ENCODE assay signal across 9 cellular contexts in the genomic region with DNA sequence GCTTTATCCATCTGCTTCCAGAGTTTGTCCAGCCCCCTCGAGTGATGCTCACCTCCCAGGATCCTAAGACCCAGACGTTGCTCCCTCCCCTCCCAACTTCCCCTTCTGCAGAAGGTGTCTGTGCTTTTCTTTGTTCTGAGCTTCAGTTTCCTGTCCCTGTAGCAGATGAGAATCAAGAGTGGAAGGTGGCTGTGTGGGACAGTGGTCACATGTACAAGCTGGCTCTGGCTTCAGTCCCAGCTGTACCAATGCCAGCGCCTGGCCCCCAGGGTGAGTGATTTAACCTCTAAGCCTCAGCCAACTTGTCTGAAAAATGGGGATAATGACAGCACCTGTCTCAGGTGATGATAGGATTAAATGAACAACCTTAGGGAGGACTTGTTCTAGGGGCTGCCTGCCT. TPM values are rescaled to one million over a fixed set of nuclear protein-coding genes. Genes with fewer than 3 reads are reported as not detected.
DNase-seq lines count a peak whose midpoint lies in the region; ATAC-seq, FAIRE-seq and TF ChIP-seq lines count a peak whose summit lies in the region.
"Had no signal": no experiment of that assay in that cellular context is flagged by ENCODE, and none has a peak within 500 bp of the region (broad histone marks: within the 10 kb centered on the region; RNA-seq: fewer than 3 reads in every experiment).

No MANE protein-coding gene starts in this region.

- H3K4me1 Mint-ChIP-seq in activated T-cell treated with anti-CD3 and anti-CD28 coated beads, Interleukin-2, amount 50 U/mL, for 72 hours (ENCODE audit: low read depth) = peaks cover 41% of the 10 kb centered on the region
- peaks cover 30% of the 10 kb centered on the region for H3K4me1 Mint-ChIP-seq in activated T-cell treated with anti-CD3 and anti-CD28 coated beads, Interleukin-2, amount 50 U/mL, for 4 hours (ENCODE audit: low read depth)

- no peaks in the 10 kb centered on the region for H3K9me3 Mint-ChIP-seq in activated T-cell treated with anti-CD3 and anti-CD28 coated beads, Interleukin-2, amount 50 U/mL, for 72 hours
- no peaks in the 10 kb centered on the region for H3K9me3 Mint-ChIP-seq in activated T-cell treated with anti-CD3 and anti-CD28 coated beads, Interleukin-2, amount 50 U/mL, for 4 hours

- intact Hi-C loops in PC-3 (cut with micrococcal nuclease) = loop anchor here (1.0 to 2.0 kb wide), 3 partner anchors 20 to 109 kb away; a partner anchor contains a TSS
- intact Hi-C loops in kidney (cut with DNase I) = no loop called here

- POLR2A ChIA-PET in PC-3 (lab: Charles Lee; ENCODE audit: unreplicated experiment) = interaction anchor here (0.7 to 3.3 kb wide), 3 partner anchors 18 to 21 kb away, joined by 3 to 30 read pairs (median 3); a partner anchor contains a TSS

- H3K9me3 ChIP-seq in PC-3 (ENCODE audit: low read length) (no peaks in the 10 kb centered on the region), kidney (ENCODE audit: control insufficient read depth in 1 of 2, low read length in 2 of 2) (no peaks in the 10 kb centered on the region), thymus (ENCODE audit: control insufficient read depth) (no peaks in the 10 kb centered on the region), right atrium auricular region (no peaks in the 10 kb centered on the region)
- H3K9me3 ChIP-seq: neutrophil had no signal

- H3K4me3 Mint-ChIP-seq in activated T-cell treated with anti-CD3 and anti-CD28 coated beads, Interleukin-2, amount 50 U/mL, for 72 hours = peak overlapping the region; percentile 57 to 76
- H3K4me3 Mint-ChIP-seq in activated T-cell treated with anti-CD3 and anti-CD28 coated beads, Interleukin-2, amount 50 U/mL, for 4 hours = no peak overlapping the region

- no peak for ATAC-seq in activated T-cell treated with anti-CD3 and anti-CD28 coated beads, Interleukin-2, amount 50 U/mL, for 72 hours (replicated peaks in 1 of 2)
- ATAC-seq in activated T-cell treated with anti-CD3 and anti-CD28 coated beads, Interleukin-2, amount 50 U/mL, for 4 hours = no peak
- ATAC-seq in PC-3 (no peak), HG02588 (IDR thresholded peaks at IDR 0.05; ENCODE audit: unreplicated experiment) (no peak)

- H3K9me2 ChIP-seq in PC-3 (replicated peaks; ENCODE audit: low read length) = no peaks in the 10 kb centered on the region

- BruUV-seq in PC-3 (replicated peaks; lab: Mats Ljungman, UMichigan) = no TSS peak

- peaks cover 2% of the 10 kb centered on the region in 2 donors for H3K36me3 Mint-ChIP-seq in activated T-cell treated with anti-CD3 and anti-CD28 coated beads, Interleukin-2, amount 50 U/mL, for 72 hours (ENCODE audit: insufficient read depth in 2 of 2)
- H3K36me3 Mint-ChIP-seq in activated T-cell treated with anti-CD3 and anti-CD28 coated beads, Interleukin-2, amount 50 U/mL, for 4 hours (ENCODE audit: insufficient read depth) = peaks cover 10% of the 10 kb centered on the region

- no peak for DNase-seq in activated T-cell treated with anti-CD3 and anti-CD28 coated beads, Interleukin-2, amount 50 U/mL, for 72 hours
- no peak for DNase-seq in activated T-cell treated with anti-CD3 and anti-CD28 coated beads, Interleukin-2, amount 50 U/mL, for 4 hours
- peak; percentile 22 for DNase-seq in PC-3
- DNase-seq in kidney = no peak
- DNase-seq in ACHN = no peak
- DNase-seq in right atrium auricular region (ENCODE audit: low spot score) = no peak

- CTCF ChIA-PET in PC-3 (lab: Charles Lee) = interaction anchor here (0.7 to 3.4 kb wide), 7 partner anchors 9 to 68 kb away, joined by 3 to 60 read pairs (median 5); a partner anchor contains a TSS

- H3K36me3 ChIP-seq in PC-3 (ENCODE audit: low read depth, low read length) = peaks cover 10% of the 10 kb centered on the region
- peaks cover 3 to 5% of the 10 kb centered on the region in 2 donors for H3K36me3 ChIP-seq in kidney (ENCODE audit: control insufficient read depth in 1 of 2, insufficient read depth in 2 of 2, low read length in 2 of 2)
- H3K36me3 ChIP-seq in thymus (ENCODE audit: control insufficient read depth, insufficient read depth) = peaks cover 3% of the 10 kb centered on the region
- peaks cover 21% of the 10 kb centered on the region for H3K36me3 ChIP-seq in right atrium auricular region
- H3K36me3 ChIP-seq: neutrophil had no signal

- H3K4me2 ChIP-seq in PC-3 (ENCODE audit: low read length) = peak overlapping the region; percentile 78

- in situ Hi-C loops in ACHN (cut with HindIII; ENCODE audit: low pct_ligation_motif_present, low pct_unique_long_range_greater_than_20kb, low sequenced_read_pairs) = no loop called here

- FAIRE-seq in kidney (lab: Jason Lieb, UNC) = no peak

- 8% methylated on average over 3 of the region's 3 CpGs for WGBS in thymus

- H3K27ac Mint-ChIP-seq in activated T-cell treated with anti-CD3 and anti-CD28 coated beads, Interleukin-2, amount 50 U/mL, for 72 hours = no peak overlapping the region

- H3K9ac ChIP-seq in PC-3 (ENCODE audit: low read length) (peak overlapping the region; percentile 82), kidney (ENCODE audit: low read length in 2 of 2) (peak overlapping the region; percentile 42 to 81)

- H3F3A ChIP-seq in PC-3 (ENCODE audit: low read length, unreplicated experiment) = peaks cover 7% of the 10 kb centered on the region

- H3K4me1 ChIP-seq in PC-3 (ENCODE audit: insufficient read depth, low read length) (peaks cover 34% of the 10 kb centered on the region), kidney (ENCODE audit: control insufficient read depth in 1 of 2, insufficient read depth in 1 of 2, low read depth in 1 of 2, low read length in 2 of 2) (peaks cover 44 to 67% of the 10 kb centered on the region in 2 donors), thymus (ENCODE audit: control insufficient read depth, insufficient read depth, low read length) (peaks cover 16% of the 10 kb centered on the region), right atrium auricular region (peaks cover 0 to 31% of the 10 kb centered on the region in 2 donors)

- TF ChIP-seq CTCF in PC-3 (conservative IDR thresholded peaks at IDR 0.05; ENCODE audit: low read depth, low read length) (no peak), kidney (IDR thresholded peaks at IDR 0.05; ENCODE audit: borderline replicate concordance, extremely low read depth, insufficient read depth) (no peak), right atrium auricular region (IDR thresholded peaks at IDR 0.05) (no peak)

- H4K20me1 ChIP-seq in PC-3 (ENCODE audit: low read length) = no peaks in the 10 kb centered on the region

- peak overlapping the region; percentile 45; the same call in 1 of the 2 replicates for H2AFZ ChIP-seq in PC-3 (ENCODE audit: low read length)

- peak overlapping the region; percentile 96 for H3K27ac ChIP-seq in PC-3 (ENCODE audit: low read length)
- H3K27ac ChIP-seq in kidney (ENCODE audit: low read depth in 2 of 2, low read length in 2 of 2) = peak overlapping the region; percentile 87 to 97
- H3K27ac ChIP-seq in thymus (ENCODE audit: low read depth) = peak overlapping the region; percentile 56
- H3K27ac ChIP-seq in right atrium auricular region = peak overlapping the region in 1 of 2 donors; percentile 66

- no peaks in the 10 kb centered on the region for H3K27me3 Mint-ChIP-seq in activated T-cell treated with anti-CD3 and anti-CD28 coated beads, Interleukin-2, amount 50 U/mL, for 72 hours (ENCODE audit: low read depth)
- H3K27me3 Mint-ChIP-seq in activated T-cell treated with anti-CD3 and anti-CD28 coated beads, Interleukin-2, amount 50 U/mL, for 4 hours (ENCODE audit: low read depth) = no peaks in the 10 kb centered on the region

- peaks cover 4% of the 10 kb centered on the region; the same call in 1 of the 2 replicates for H3K79me2 ChIP-seq in PC-3 (ENCODE audit: low read length)

- peak overlapping the region; percentile 49; the same call in 1 of the 2 replicates for H3K4me3 ChIP-seq in PC-3 (ENCODE audit: low read length)
- peak overlapping the region in 1 of 2 donors; percentile 43 for H3K4me3 ChIP-seq in kidney (ENCODE audit: low read length in 2 of 2)
- H3K4me3 ChIP-seq in thymus (ENCODE audit: low read length) = peak overlapping the region; percentile 24
- no peak overlapping the region for H3K4me3 ChIP-seq in right atrium auricular region

- H3K27me3 ChIP-seq in PC-3 (ENCODE audit: low read length) (no peaks in the 10 kb centered on the region), thymus (ENCODE audit: control insufficient read depth, insufficient read depth) (no peaks in the 10 kb centered on the region), right atrium auricular region (no peaks in the 10 kb centered on the region)
- H3K27me3 ChIP-seq: neutrophil had no signal

RNA-seq across cellular contexts. Expression of a gene that starts 7.7 kb away (rescaled TPM):
- not detected for total RNA-seq in activated T-cell treated with anti-CD3 and anti-CD28 coated beads, Interleukin-2, amount 50 U/mL, for 72 hours
- under 1 TPM in 2 of 3 donors, not detected in 1; 0.14 to 0.29 TPM for total RNA-seq in activated T-cell treated with anti-CD3 and anti-CD28 coated beads, Interleukin-2, amount 50 U/mL, for 4 hours
- total RNA-seq in PC-3 (2014; rRNA removed) (3.8 and 6.0 TPM in 2 replicates), kidney (105 TPM), right atrium auricular region (1 to 10 TPM; 1.2 to 6.5 TPM)
- polyA plus RNA-seq in kidney (ENCODE audit: insufficient read depth, low read depth, low replicate concordance) (64.5 TPM), thymus (1.9 TPM)

RNA-seq across cellular contexts. Expression of a gene that starts 8.6 kb away (rescaled TPM):
- 10 to 100 TPM; 18.4 to 30.1 TPM for total RNA-seq in activated T-cell treated with anti-CD3 and anti-CD28 coated beads, Interleukin-2, amount 50 U/mL, for 72 hours
- total RNA-seq in activated T-cell treated with anti-CD3 and anti-CD28 coated beads, Interleukin-2, amount 50 U/mL, for 4 hours = 10 to 100 TPM; 82.8 to 83.5 (median 83.2) TPM
- total RNA-seq in PC-3 (2014; rRNA removed) = 49.8 and 57.5 TPM in 2 replicates
- total RNA-seq in kidney = 45.1 TPM
- polyA plus RNA-seq in kidney (ENCODE audit: insufficient read depth, low read depth, low replicate concordance) = 55.8 TPM
- 9.0 TPM for polyA plus RNA-seq in thymus
- total RNA-seq in right atrium auricular region = 10 to 100 TPM; 28.4 to 35.4 TPM

RNA-seq across cellular contexts. Expression of a gene that starts 21.0 kb away (rescaled TPM):
- total RNA-seq in activated T-cell treated with anti-CD3 and anti-CD28 coated beads, Interleukin-2, amount 50 U/mL, for 72 hours = 100 to 1,000 TPM; 232 to 255 TPM
- total RNA-seq in activated T-cell treated with anti-CD3 and anti-CD28 coated beads, Interleukin-2, amount 50 U/mL, for 4 hours = 100 to 1,000 TPM; 145 to 159 (median 156) TPM
- total RNA-seq in PC-3 (2014; rRNA removed) (193 and 209 TPM in 2 replicates), kidney (208 TPM), right atrium auricular region (10 to 100 TPM; 37.9 to 45.4 TPM)
- polyA plus RNA-seq in kidney (ENCODE audit: insufficient read depth, low read depth, low replicate concordance) (140 TPM), thymus (684 TPM)

RNA-seq across cellular contexts. Expression of a gene that starts 53.9 kb away (rescaled TPM):
- 10 to 100 TPM; 27.6 to 33.5 TPM for total RNA-seq in activated T-cell treated with anti-CD3 and anti-CD28 coated beads, Interleukin-2, amount 50 U/mL, for 72 hours
- 10 to 100 TPM; 20.9 to 25.6 (median 23.1) TPM for total RNA-seq in activated T-cell treated with anti-CD3 and anti-CD28 coated beads, Interleukin-2, amount 50 U/mL, for 4 hours
- 3.9 and 6.5 TPM in 2 replicates for total RNA-seq in PC-3 (2014; rRNA removed)
- total RNA-seq in kidney = 23.6 TPM
- 9.0 TPM for polyA plus RNA-seq in kidney (ENCODE audit: insufficient read depth, low read depth, low replicate concordance)
- 10.6 TPM for polyA plus RNA-seq in thymus
- total RNA-seq in right atrium auricular region = 10 to 100 TPM; 11.7 to 12.8 TPM

Comparison
In these comparisons a context has a peak if more than half of its experiments do, and no peak if none do; other contexts are left out.
1. H3K4me3 ChIP-seq: peak in PC-3 (single experiment) and thymus (single experiment); none in right atrium auricular region (0 of 2).
2. RNA of a gene that starts 7.7 kb away (total RNA-seq): 105 TPM in kidney (single experiment); 1.2 to 6.5 TPM in right atrium auricular region, 3.8 to 6.0 TPM in PC-3, 0.14 to 0.29 TPM in activated T-cell treated with anti-CD3 and anti-CD28 coated beads, Interleukin-2, amount 50 U/mL, for 4 hours and not detected in activated T-cell treated with anti-CD3 and anti-CD28 coated beads, Interleukin-2, amount 50 U/mL, for 72 hours; every median in the first group is over 10 times any median in the second.